In genomic region chr12:12713932-12714275, GRCh38 we compare ENCODE assay signal across 7 cellular contexts. TPM values are rescaled to one million over a fixed set of nuclear protein-coding genes. Genes with fewer than 3 reads are reported as not detected.
DNase-seq lines count a peak whose midpoint lies in the region; ATAC-seq and TF ChIP-seq lines count a peak whose summit lies in the region.

No MANE protein-coding gene starts in this region.

- CTCF ChIA-PET in WTC11 (lab: Charles Lee) = interaction anchor here (0.7 to 4.2 kb wide), 3 partner anchors 13 to 339 kb away, joined by 3 to 46 read pairs (median 3); no protein-coding TSS in a partner anchor

- H3K4me1 ChIP-seq in iPS-15b (ENCODE audit: control insufficient read depth, insufficient read depth, low read length) = peaks cover 19% of the 10 kb centered on the region

- 0 out of 2 replicates have a peak, but pooled peaks cover under 1% of the 10 kb centered on the region for H3K36me3 ChIP-seq in H7 (replicated peaks; ENCODE audit: control insufficient read depth, insufficient read depth, low read length)
- no peaks in the 10 kb centered on the region for H3K36me3 ChIP-seq in iPS-15b (ENCODE audit: control insufficient read depth, insufficient read depth, low read length)

- H3K36me3 Mint-ChIP-seq in WTC11 = peaks cover 7% of the 10 kb centered on the region
- H3K36me3 Mint-ChIP-seq in stimulated activated effector memory CD8-positive, alpha-beta T cell treated with anti-CD3 and anti-CD28 coated beads, Interleukin-12 subunit alpha, Interleukin-12 subunit beta, amount 100 ng/mL, for 72 hours = peaks cover 42% of the 10 kb centered on the region

- no peak for TF ChIP-seq CTCF in WTC11 (IDR thresholded peaks at IDR 0.05)

- H3K27ac Mint-ChIP-seq in WTC11 = peak overlapping the region; percentile 37; the same call in 1 of the 2 replicates
- peak overlapping the region; percentile 100 for H3K27ac Mint-ChIP-seq in stimulated activated effector memory CD8-positive, alpha-beta T cell treated with anti-CD3 and anti-CD28 coated beads, Interleukin-12 subunit alpha, Interleukin-12 subunit beta, amount 100 ng/mL, for 72 hours

- H3K27me3 Mint-ChIP-seq in WTC11 (ENCODE audit: low read depth) = peaks cover 10% of the 10 kb centered on the region; the same call in 1 of the 2 replicates

- H3K4me3 Mint-ChIP-seq in WTC11 = peak overlapping the region; percentile 61
- peak overlapping the region; percentile 79 for H3K4me3 Mint-ChIP-seq in stimulated activated effector memory CD8-positive, alpha-beta T cell treated with anti-CD3 and anti-CD28 coated beads, Interleukin-12 subunit alpha, Interleukin-12 subunit beta, amount 100 ng/mL, for 72 hours

- peaks cover 46% of the 10 kb centered on the region for H3K27me3 ChIP-seq in H7 (ENCODE audit: control insufficient read depth, insufficient read depth, low read length)
- peaks cover 17% of the 10 kb centered on the region for H3K27me3 ChIP-seq in iPS-15b (ENCODE audit: control insufficient read depth, insufficient read depth, low read length)

- no peaks in the 10 kb centered on the region for H3K9me3 ChIP-seq in iPS-15b (ENCODE audit: control insufficient read depth, insufficient read depth, low read length)

- no peaks in the 10 kb centered on the region for H3K9me3 Mint-ChIP-seq in WTC11
- H3K9me3 Mint-ChIP-seq in stimulated activated effector memory CD8-positive, alpha-beta T cell treated with anti-CD3 and anti-CD28 coated beads, Interleukin-12 subunit alpha, Interleukin-12 subunit beta, amount 100 ng/mL, for 72 hours = no peaks in the 10 kb centered on the region

- peak overlapping the region; percentile 7; the same call in 1 of the 2 replicates for H3K4me3 ChIP-seq in H7 (ENCODE audit: insufficient read depth, low read depth, low read length)
- H3K4me3 ChIP-seq in iPS-15b (ENCODE audit: low read depth, low read length) = peak overlapping the region; percentile 19

- no peak for DNase-seq in H7
- DNase-seq in WTC11 (ENCODE audit: low spot score) = no peak
- no peak for DNase-seq in stimulated activated effector memory CD8-positive, alpha-beta T cell treated with anti-CD3 and anti-CD28 coated beads, Interleukin-12 subunit alpha, Interleukin-12 subunit beta, amount 100 ng/mL, for 72 hours (ENCODE audit: low spot score in 2 of 2)
- DNase-seq in NCI-H2081 (lab: John Stamatoyannopoulos, UW) = no peak

- no peak overlapping the region for H3K9ac ChIP-seq in iPS-15b (ENCODE audit: low read depth, low read length)

- POLR2A ChIA-PET in WTC11 (lab: Charles Lee) = interaction anchor here (3.5 kb wide), 1 partner anchor 12 kb away, joined by 31 read pairs; no protein-coding TSS in a partner anchor

- H3K4me1 Mint-ChIP-seq in WTC11 = peaks cover 41% of the 10 kb centered on the region
- peaks cover 48% of the 10 kb centered on the region for H3K4me1 Mint-ChIP-seq in stimulated activated effector memory CD8-positive, alpha-beta T cell treated with anti-CD3 and anti-CD28 coated beads, Interleukin-12 subunit alpha, Interleukin-12 subunit beta, amount 100 ng/mL, for 72 hours

- ATAC-seq in WTC11 = no peak
- no peak for ATAC-seq in stimulated activated effector memory CD8-positive, alpha-beta T cell treated with anti-CD3 and anti-CD28 coated beads, Interleukin-12 subunit alpha, Interleukin-12 subunit beta, amount 100 ng/mL, for 72 hours
- ATAC-seq in HG02884 (IDR thresholded peaks at IDR 0.05; ENCODE audit: unreplicated experiment) = no peak
- ATAC-seq in GM18907 (IDR thresholded peaks at IDR 0.05; ENCODE audit: unreplicated experiment) = no peak

TF ChIP-seq in WTC11, 78 proteins besides CTCF, POLR2A, EP300 and RAD21:
- TF ChIP-seq ESRRA (CRISPR knock-in tag; IDR thresholded peaks at IDR 0.05; ENCODE audit: borderline replicate concordance) = no peak
- no peak for TF ChIP-seq E2F4 (CRISPR knock-in tag; IDR thresholded peaks at IDR 0.05; ENCODE audit: borderline replicate concordance, low read depth)
- no peak for TF ChIP-seq ATF2 (CRISPR knock-in tag; IDR thresholded peaks at IDR 0.05; ENCODE audit: borderline replicate concordance, low read depth)
- TF ChIP-seq E2F5 (CRISPR knock-in tag; IDR thresholded peaks at IDR 0.05) = no peak
- no peak for TF ChIP-seq ZNF512 (CRISPR knock-in tag; IDR thresholded peaks at IDR 0.05; ENCODE audit: borderline replicate concordance)
- TF ChIP-seq ATF6 (CRISPR knock-in tag; IDR thresholded peaks at IDR 0.05) = no peak
- TF ChIP-seq PREB (CRISPR knock-in tag; IDR thresholded peaks at IDR 0.05; ENCODE audit: borderline replicate concordance) = no peak
- no peak for TF ChIP-seq ZBTB21 (CRISPR knock-in tag; IDR thresholded peaks at IDR 0.05; ENCODE audit: borderline replicate concordance)
- TF ChIP-seq TCF7 (CRISPR knock-in tag; IDR thresholded peaks at IDR 0.05; ENCODE audit: low read depth) = no peak
TF ChIP-seq in WTC11: peak in this region for 0.

RNA-seq across cellular contexts. Expression of gene CDKN1B, which starts 3.3 kb away (rescaled TPM):
- 11.7 and 16.8 TPM in 2 replicates for total RNA-seq in H7 (2014; rRNA removed; shearing (Covaris generic))
- 34.2 to 38.4 TPM (median 34.8 TPM) in 3 replicates for total RNA-seq in WTC11 (2021)

RNA-seq across cellular contexts. Expression of gene GPR19, which starts 17.9 kb away (rescaled TPM):
- 4.1 and 5.0 TPM in 2 replicates for total RNA-seq in H7 (2014; rRNA removed; shearing (Covaris generic))
- 10.4 to 16.4 TPM (median 14.2 TPM) in 3 replicates for total RNA-seq in WTC11 (2021)
